1 cellular context compared by ENCODE assay signal in the genomic region with DNA sequence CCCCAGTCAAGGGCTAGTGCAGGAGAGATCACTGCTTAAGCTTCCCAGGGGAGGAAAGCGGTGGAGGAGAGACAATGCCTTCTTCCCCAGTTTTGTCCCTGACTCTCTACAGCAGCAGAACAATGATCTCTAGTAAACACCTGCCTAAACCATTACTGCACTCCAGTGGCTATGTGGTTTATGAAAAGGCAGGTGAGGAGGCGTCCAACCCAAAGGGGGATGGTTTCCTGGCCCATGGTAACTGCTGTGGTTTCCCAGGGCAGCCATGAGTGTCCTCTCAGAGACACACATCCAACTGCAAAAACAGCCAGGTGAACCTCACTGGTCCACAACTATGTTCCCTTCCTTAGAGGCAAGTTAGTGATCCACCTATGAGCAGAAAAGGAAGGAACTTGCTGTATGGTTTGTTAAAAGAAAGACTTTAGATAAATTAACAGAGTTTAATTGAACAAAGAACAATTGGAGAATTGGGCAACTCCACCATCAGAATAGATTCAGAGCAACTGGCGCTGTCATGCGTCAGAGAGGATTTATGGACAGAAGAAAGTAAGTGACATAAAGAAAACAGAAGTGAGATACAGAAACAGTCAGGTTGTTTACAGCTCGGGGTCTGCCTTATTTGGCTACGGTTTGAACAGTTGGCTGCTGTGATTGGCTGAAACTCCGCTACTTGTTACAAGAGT.
TF ChIP-seq lines count a peak whose summit lies in the region.

No MANE protein-coding gene starts in this region.

TF ChIP-seq in GM12878, 131 proteins besides CTCF, POLR2A, EP300 and RAD21 (continued from another document and continues in another):
- TF ChIP-seq SMAD5 (IDR thresholded peaks at IDR 0.05; ENCODE audit: low read depth) (no peak; the same call in 1 of the 2 replicates), JUNB (IDR thresholded peaks at IDR 0.05) (peak; percentile 31; the same call in 1 of the 2 replicates), CBX3 (IDR thresholded peaks at IDR 0.05; ENCODE audit: borderline replicate concordance, low read depth) (no peak), ESRRA (IDR thresholded peaks at IDR 0.05; ENCODE audit: low read length) (no peak), ASH2L (IDR thresholded peaks at IDR 0.05; ENCODE audit: borderline replicate concordance, low read depth) (peak; percentile 69; the same call in 1 of the 2 replicates), SUPT20H (IDR thresholded peaks at IDR 0.05; ENCODE audit: borderline replicate concordance, control insufficient read depth, low read depth, low read length) (no peak), SP1 (IDR thresholded peaks at IDR 0.05; ENCODE audit: low read depth, low read length) (peak; percentile 42), JUND (IDR thresholded peaks at IDR 0.05; ENCODE audit: low read depth, low read length) (no peak), NRF1 (conservative IDR thresholded peaks at IDR 0.05; ENCODE audit: low read depth, low read length) (no peak), POU2F2 (IDR thresholded peaks at IDR 0.05; ENCODE audit: borderline replicate concordance, low read depth, low read length) (peak; percentile 81; the same call in 2 of the 3 replicates), HDGF (IDR thresholded peaks at IDR 0.05) (no peak), NBN (IDR thresholded peaks at IDR 0.05) (0 out of 2 replicates have a peak, but pooled peaks have one; percentile 79), MTA3 (IDR thresholded peaks at IDR 0.05; ENCODE audit: borderline replicate concordance, low read length) (no peak), MEF2B (IDR thresholded peaks at IDR 0.05; ENCODE audit: partially characterized antibody, poor library complexity, severe bottlenecking) (peak; percentile 64), SUZ12 (IDR thresholded peaks at IDR 0.05; ENCODE audit: unreplicated experiment) (no peak), FOXM1 (IDR thresholded peaks at IDR 0.05; ENCODE audit: low read depth, low read length) (no peak), TCF7 (IDR thresholded peaks at IDR 0.05; ENCODE audit: borderline replicate concordance) (no peak), CEBPB (IDR thresholded peaks at IDR 0.05; ENCODE audit: borderline replicate concordance in 1 of 2, low read depth in 2 of 2, low read length in 2 of 2) (no peak), STAT1 (conservative IDR thresholded peaks at IDR 0.05) (no peak), CHD2 (IDR thresholded peaks at IDR 0.05; ENCODE audit: borderline replicate concordance, low read depth, low read length) (peak; percentile 69; the same call in 1 of the 2 replicates), SPI1 (IDR thresholded peaks at IDR 0.05; ENCODE audit: borderline replicate concordance, insufficient read depth, low read depth, low read length) (peak; percentile 89), PML (IDR thresholded peaks at IDR 0.05; ENCODE audit: low read length) (no peak), GATAD2B (conservative IDR thresholded peaks at IDR 0.05; ENCODE audit: low read depth) (peak; percentile 79; the same call in 1 of the 2 replicates), SREBF2 (IDR thresholded peaks at IDR 0.05; ENCODE audit: low read length) (no peak), BMI1 (IDR thresholded peaks at IDR 0.05; ENCODE audit: borderline replicate concordance) (no peak), ZNF207 (IDR thresholded peaks at IDR 0.05; ENCODE audit: borderline replicate concordance) (peak; percentile 14; the same call in 1 of the 2 replicates), EGR1 (IDR thresholded peaks at IDR 0.05; ENCODE audit: borderline replicate concordance in 1 of 2, low read depth in 2 of 2, low read length in 2 of 2) (peak in 1 of 2 experiments; percentile 79; a peak in 2 of 3 replicates), SMAD1 (IDR thresholded peaks at IDR 0.05; ENCODE audit: low read depth, partially characterized antibody) (no peak), SREBF1 (IDR thresholded peaks at IDR 0.05; ENCODE audit: low read length) (no peak), PAX8 (IDR thresholded peaks at IDR 0.05) (no peak), SRF (IDR thresholded peaks at IDR 0.05; ENCODE audit: low read depth in 2 of 2, low read length in 2 of 2) (peak; percentile 82 to 99), SMARCA5 (IDR thresholded peaks at IDR 0.05) (peak; percentile 73; the same call in 1 of the 2 replicates), EZH2 (IDR thresholded peaks at IDR 0.05; ENCODE audit: borderline replicate concordance, control insufficient read depth, low read depth, low read length) (no peak), ATF7 (IDR thresholded peaks at IDR 0.05; ENCODE audit: low read depth) (peak; percentile 57; the same call in 1 of the 2 replicates), PAX5 (IDR thresholded peaks at IDR 0.05; ENCODE audit: borderline replicate concordance, low read depth, low read length) (peak; percentile 95), CBFB (IDR thresholded peaks at IDR 0.05; ENCODE audit: low read depth) (peak; percentile 96), TCF3 (IDR thresholded peaks at IDR 0.05; ENCODE audit: borderline replicate concordance, insufficient read depth, low read depth, low read length) (peak; percentile 79), ZNF384 (IDR thresholded peaks at IDR 0.05; ENCODE audit: borderline replicate concordance, low read depth, low read length) (no peak), TBL1XR1 (IDR thresholded peaks at IDR 0.05; ENCODE audit: low read depth, low read length) (peak; percentile 23; the same call in 1 of the 2 replicates), NFIC (IDR thresholded peaks at IDR 0.05; ENCODE audit: low read depth, low read length) (no peak)
- TF ChIP-seq, protein P1, sequence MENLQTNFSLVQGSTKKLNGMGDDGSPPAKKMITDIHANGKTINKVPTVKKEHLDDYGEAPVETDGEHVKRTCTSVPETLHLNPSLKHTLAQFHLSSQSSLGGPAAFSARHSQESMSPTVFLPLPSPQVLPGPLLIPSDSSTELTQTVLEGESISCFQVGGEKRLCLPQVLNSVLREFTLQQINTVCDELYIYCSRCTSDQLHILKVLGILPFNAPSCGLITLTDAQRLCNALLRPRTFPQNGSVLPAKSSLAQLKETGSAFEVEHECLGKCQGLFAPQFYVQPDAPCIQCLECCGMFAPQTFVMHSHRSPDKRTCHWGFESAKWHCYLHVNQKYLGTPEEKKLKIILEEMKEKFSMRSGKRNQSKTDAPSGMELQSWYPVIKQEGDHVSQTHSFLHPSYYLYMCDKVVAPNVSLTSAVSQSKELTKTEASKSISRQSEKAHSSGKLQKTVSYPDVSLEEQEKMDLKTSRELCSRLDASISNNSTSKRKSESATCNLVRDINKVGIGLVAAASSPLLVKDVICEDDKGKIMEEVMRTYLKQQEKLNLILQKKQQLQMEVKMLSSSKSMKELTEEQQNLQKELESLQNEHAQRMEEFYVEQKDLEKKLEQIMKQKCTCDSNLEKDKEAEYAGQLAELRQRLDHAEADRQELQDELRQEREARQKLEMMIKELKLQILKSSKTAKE (IDR thresholded peaks at IDR 0.05; ENCODE audit: low read depth, poor library complexity, severe bottlenecking), result peak; percentile 69
- TF ChIP-seq, protein P2, sequence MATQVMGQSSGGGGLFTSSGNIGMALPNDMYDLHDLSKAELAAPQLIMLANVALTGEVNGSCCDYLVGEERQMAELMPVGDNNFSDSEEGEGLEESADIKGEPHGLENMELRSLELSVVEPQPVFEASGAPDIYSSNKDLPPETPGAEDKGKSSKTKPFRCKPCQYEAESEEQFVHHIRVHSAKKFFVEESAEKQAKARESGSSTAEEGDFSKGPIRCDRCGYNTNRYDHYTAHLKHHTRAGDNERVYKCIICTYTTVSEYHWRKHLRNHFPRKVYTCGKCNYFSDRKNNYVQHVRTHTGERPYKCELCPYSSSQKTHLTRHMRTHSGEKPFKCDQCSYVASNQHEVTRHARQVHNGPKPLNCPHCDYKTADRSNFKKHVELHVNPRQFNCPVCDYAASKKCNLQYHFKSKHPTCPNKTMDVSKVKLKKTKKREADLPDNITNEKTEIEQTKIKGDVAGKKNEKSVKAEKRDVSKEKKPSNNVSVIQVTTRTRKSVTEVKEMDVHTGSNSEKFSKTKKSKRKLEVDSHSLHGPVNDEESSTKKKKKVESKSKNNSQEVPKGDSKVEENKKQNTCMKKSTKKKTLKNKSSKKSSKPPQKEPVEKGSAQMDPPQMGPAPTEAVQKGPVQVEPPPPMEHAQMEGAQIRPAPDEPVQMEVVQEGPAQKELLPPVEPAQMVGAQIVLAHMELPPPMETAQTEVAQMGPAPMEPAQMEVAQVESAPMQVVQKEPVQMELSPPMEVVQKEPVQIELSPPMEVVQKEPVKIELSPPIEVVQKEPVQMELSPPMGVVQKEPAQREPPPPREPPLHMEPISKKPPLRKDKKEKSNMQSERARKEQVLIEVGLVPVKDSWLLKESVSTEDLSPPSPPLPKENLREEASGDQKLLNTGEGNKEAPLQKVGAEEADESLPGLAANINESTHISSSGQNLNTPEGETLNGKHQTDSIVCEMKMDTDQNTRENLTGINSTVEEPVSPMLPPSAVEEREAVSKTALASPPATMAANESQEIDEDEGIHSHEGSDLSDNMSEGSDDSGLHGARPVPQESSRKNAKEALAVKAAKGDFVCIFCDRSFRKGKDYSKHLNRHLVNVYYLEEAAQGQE (IDR thresholded peaks at IDR 0.05; ENCODE audit: low read depth, low read length), result 0 out of 2 replicates have a peak, but pooled peaks have one; percentile 14
- TF ChIP-seq, protein P3, sequence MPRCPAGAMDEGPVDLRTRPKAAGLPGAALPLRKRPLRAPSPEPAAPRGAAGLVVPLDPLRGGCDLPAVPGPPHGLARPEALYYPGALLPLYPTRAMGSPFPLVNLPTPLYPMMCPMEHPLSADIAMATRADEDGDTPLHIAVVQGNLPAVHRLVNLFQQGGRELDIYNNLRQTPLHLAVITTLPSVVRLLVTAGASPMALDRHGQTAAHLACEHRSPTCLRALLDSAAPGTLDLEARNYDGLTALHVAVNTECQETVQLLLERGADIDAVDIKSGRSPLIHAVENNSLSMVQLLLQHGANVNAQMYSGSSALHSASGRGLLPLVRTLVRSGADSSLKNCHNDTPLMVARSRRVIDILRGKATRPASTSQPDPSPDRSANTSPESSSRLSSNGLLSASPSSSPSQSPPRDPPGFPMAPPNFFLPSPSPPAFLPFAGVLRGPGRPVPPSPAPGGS (IDR thresholded peaks at IDR 0.05; ENCODE audit: borderline replicate concordance, insufficient read depth, low read depth, low read length, poor library complexity, severe bottlenecking), result no peak
- TF ChIP-seq, protein P4, sequence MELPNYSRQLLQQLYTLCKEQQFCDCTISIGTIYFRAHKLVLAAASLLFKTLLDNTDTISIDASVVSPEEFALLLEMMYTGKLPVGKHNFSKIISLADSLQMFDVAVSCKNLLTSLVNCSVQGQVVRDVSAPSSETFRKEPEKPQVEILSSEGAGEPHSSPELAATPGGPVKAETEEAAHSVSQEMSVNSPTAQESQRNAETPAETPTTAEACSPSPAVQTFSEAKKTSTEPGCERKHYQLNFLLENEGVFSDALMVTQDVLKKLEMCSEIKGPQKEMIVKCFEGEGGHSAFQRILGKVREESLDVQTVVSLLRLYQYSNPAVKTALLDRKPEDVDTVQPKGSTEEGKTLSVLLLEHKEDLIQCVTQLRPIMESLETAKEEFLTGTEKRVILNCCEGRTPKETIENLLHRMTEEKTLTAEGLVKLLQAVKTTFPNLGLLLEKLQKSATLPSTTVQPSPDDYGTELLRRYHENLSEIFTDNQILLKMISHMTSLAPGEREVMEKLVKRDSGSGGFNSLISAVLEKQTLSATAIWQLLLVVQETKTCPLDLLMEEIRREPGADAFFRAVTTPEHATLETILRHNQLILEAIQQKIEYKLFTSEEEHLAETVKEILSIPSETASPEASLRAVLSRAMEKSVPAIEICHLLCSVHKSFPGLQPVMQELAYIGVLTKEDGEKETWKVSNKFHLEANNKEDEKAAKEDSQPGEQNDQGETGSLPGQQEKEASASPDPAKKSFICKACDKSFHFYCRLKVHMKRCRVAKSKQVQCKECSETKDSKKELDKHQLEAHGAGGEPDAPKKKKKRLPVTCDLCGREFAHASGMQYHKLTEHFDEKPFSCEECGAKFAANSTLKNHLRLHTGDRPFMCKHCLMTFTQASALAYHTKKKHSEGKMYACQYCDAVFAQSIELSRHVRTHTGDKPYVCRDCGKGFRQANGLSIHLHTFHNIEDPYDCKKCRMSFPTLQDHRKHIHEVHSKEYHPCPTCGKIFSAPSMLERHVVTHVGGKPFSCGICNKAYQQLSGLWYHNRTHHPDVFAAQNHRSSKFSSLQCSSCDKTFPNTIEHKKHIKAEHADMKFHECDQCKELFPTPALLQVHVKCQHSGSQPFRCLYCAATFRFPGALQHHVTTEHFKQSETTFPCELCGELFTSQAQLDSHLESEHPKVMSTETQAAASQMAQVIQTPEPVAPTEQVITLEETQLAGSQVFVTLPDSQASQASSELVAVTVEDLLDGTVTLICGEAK (IDR thresholded peaks at IDR 0.05; ENCODE audit: borderline replicate concordance), result no peak
- TF ChIP-seq, protein P5, sequence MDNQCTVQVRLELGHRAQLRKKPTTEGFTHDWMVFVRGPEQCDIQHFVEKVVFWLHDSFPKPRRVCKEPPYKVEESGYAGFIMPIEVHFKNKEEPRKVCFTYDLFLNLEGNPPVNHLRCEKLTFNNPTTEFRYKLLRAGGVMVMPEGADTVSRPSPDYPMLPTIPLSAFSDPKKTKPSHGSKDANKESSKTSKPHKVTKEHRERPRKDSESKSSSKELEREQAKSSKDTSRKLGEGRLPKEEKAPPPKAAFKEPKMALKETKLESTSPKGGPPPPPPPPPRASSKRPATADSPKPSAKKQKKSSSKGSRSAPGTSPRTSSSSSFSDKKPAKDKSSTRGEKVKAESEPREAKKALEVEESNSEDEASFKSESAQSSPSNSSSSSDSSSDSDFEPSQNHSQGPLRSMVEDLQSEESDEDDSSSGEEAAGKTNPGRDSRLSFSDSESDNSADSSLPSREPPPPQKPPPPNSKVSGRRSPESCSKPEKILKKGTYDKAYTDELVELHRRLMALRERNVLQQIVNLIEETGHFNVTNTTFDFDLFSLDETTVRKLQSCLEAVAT (IDR thresholded peaks at IDR 0.05), result peak; percentile 81
- TF ChIP-seq, protein P6, sequence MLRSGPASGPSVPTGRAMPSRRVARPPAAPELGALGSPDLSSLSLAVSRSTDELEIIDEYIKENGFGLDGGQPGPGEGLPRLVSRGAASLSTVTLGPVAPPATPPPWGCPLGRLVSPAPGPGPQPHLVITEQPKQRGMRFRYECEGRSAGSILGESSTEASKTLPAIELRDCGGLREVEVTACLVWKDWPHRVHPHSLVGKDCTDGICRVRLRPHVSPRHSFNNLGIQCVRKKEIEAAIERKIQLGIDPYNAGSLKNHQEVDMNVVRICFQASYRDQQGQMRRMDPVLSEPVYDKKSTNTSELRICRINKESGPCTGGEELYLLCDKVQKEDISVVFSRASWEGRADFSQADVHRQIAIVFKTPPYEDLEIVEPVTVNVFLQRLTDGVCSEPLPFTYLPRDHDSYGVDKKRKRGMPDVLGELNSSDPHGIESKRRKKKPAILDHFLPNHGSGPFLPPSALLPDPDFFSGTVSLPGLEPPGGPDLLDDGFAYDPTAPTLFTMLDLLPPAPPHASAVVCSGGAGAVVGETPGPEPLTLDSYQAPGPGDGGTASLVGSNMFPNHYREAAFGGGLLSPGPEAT (IDR thresholded peaks at IDR 0.05; ENCODE audit: low read depth), result peak; percentile 53; the same call in 1 of the 2 replicates
